In genomic region chr20:1952737-1953530, GRCh38 we compare ENCODE assay signal across 1 cellular context.
TF ChIP-seq lines count a peak whose summit lies in the region.

No MANE protein-coding gene starts in this region.

TF ChIP-seq in GM12878, 131 proteins besides CTCF, POLR2A, EP300 and RAD21:
- peak; percentile 76; the same call in 1 of the 2 replicates for TF ChIP-seq TCF12 (IDR thresholded peaks at IDR 0.05; ENCODE audit: low read depth, low read length)
- peak in 1 of 2 experiments; percentile 90; a peak in 2 of 4 replicates for TF ChIP-seq ETV6 (conservative IDR thresholded peaks at IDR 0.05 in 1 of 2, IDR thresholded peaks at IDR 0.05 in 1 of 2; ENCODE audit: borderline replicate concordance in 1 of 2, low read depth in 1 of 2)
- TF ChIP-seq IKZF1 (conservative IDR thresholded peaks at IDR 0.05), result 0 out of 2 replicates have a peak, but pooled peaks have one; percentile 25
- TF ChIP-seq NBN (IDR thresholded peaks at IDR 0.05), result 0 out of 2 replicates have a peak, but pooled peaks have one; percentile 29
- no peak for TF ChIP-seq DPF2 (IDR thresholded peaks at IDR 0.05)
- no peak for TF ChIP-seq NR2F1 (conservative IDR thresholded peaks at IDR 0.05)
- 0 out of 2 replicates have a peak, but pooled peaks have one; percentile 18 for TF ChIP-seq RUNX3 (IDR thresholded peaks at IDR 0.05; ENCODE audit: low read length)
- TF ChIP-seq STAT3 (IDR thresholded peaks at IDR 0.05; ENCODE audit: low read depth, low read length), result no peak
- TF ChIP-seq TCF3 (IDR thresholded peaks at IDR 0.05; ENCODE audit: borderline replicate concordance, insufficient read depth, low read depth, low read length), result 0 out of 2 replicates have a peak, but pooled peaks have one; percentile 47
- TF ChIP-seq EZH2 (IDR thresholded peaks at IDR 0.05; ENCODE audit: borderline replicate concordance, control insufficient read depth, low read depth, low read length), result no peak
- 0 out of 4 replicates have a peak, but pooled peaks of 1 of the 2 experiments have one; percentile 18 for TF ChIP-seq IKZF2 (IDR thresholded peaks at IDR 0.05)
TF ChIP-seq in GM12878: peak in this region for 7.
